1 cellular context compared by ENCODE assay signal in the genomic region with DNA sequence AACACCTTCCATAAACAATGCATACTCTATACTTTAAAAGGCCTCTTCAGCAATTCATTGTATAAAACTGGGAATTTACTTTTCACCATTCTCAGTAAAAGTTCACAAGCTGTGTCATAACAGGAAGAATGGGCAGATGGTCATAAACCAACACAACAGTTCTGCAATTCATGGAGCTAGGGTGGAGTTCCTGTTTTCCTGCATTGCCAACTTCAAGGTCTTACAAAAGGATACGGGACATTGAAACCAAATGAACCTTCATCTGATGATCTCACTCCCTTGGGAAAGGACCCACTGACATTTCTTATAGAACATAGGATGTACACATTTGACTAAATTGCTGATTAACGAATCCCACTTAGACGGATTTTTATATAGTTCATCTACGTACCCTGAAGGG.
TF ChIP-seq lines count a peak whose summit lies in the region.

No MANE protein-coding gene starts in this region.

TF ChIP-seq in endothelial cell of umbilical vein, 7 proteins besides CTCF, POLR2A, EP300 and RAD21:
- TF ChIP-seq POLR2AphosphoS5 (IDR thresholded peaks at IDR 0.05; ENCODE audit: insufficient read depth, low read depth, low read length) (no peak), GATA2 (IDR thresholded peaks at IDR 0.05; ENCODE audit: insufficient read depth, insufficient read length, low read depth, low read length) (peak; percentile 29), FOS (IDR thresholded peaks at IDR 0.05; ENCODE audit: borderline replicate concordance, insufficient read depth, low read length) (peak; percentile 60), JUN (IDR thresholded peaks at IDR 0.05; ENCODE audit: borderline replicate concordance, insufficient read depth, insufficient read length, low read depth) (peak; percentile 72), EZH2 (IDR thresholded peaks at IDR 0.05; ENCODE audit: borderline replicate concordance, low read depth, low read length, severe bottlenecking) (no peak), MYC (IDR thresholded peaks at IDR 0.05; ENCODE audit: low read depth, low read length) (no peak)
- TF ChIP-seq, protein P1, sequence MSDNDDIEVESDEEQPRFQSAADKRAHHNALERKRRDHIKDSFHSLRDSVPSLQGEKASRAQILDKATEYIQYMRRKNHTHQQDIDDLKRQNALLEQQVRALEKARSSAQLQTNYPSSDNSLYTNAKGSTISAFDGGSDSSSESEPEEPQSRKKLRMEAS (IDR thresholded peaks at IDR 0.05; ENCODE audit: insufficient read depth, insufficient read length), result no peak
